Comparison of ENCODE assay signal across 17 cellular contexts in genomic region chr11:90845126-90845525, GRCh38.
DNase-seq lines count a peak whose midpoint lies in the region; ATAC-seq, FAIRE-seq and TF ChIP-seq lines count a peak whose summit lies in the region.
"Had no signal": no experiment of that assay in that cellular context is flagged by ENCODE, and none has a peak within 500 bp of the region (broad histone marks: within the 10 kb centered on the region; RNA-seq: fewer than 3 reads in every experiment).

No MANE protein-coding gene starts in this region.

- H3K9me3 ChIP-seq in PC-9 (ENCODE audit: insufficient read depth, low read depth), result no peaks in the 10 kb centered on the region; the same call in 1 of the 2 replicates
- H3K9me3 ChIP-seq: A549, BE2C had no signal

- 0 out of 2 replicates have a peak, but pooled peaks cover 5% of the 10 kb centered on the region for H3F3A ChIP-seq in PC-9 (ENCODE audit: insufficient read depth, low read depth)

- H3K4me2 ChIP-seq in PC-9, result no peak overlapping the region
- H3K4me2 ChIP-seq: A549 had no signal

- H3K4me1 ChIP-seq in PC-9 (replicated peaks; ENCODE audit: insufficient read depth), result peaks cover 7% of the 10 kb centered on the region

- CTCF ChIA-PET in PC-9 (lab: Charles Lee), result no interaction called here

- H3K27me3 ChIP-seq in PC-9 (ENCODE audit: insufficient read depth, low read depth), result no peaks in the 10 kb centered on the region
- no peaks in the 10 kb centered on the region for H3K27me3 ChIP-seq in bronchial epithelial cell (ENCODE audit: control insufficient read depth, insufficient read depth, low read length)
- H3K27me3 ChIP-seq: BE2C had no signal

- ATAC-seq in left ventricle myocardium superior, result no peak
- ATAC-seq: A549, HCT116 had no signal

- BruUV-seq in PC-9 (replicated peaks; lab: Mats Ljungman, UMichigan), result no TSS peak

- TF ChIP-seq CTCF in PC-9 (conservative IDR thresholded peaks at IDR 0.05), result no peak
- no peak for TF ChIP-seq CTCF in bronchial epithelial cell (IDR thresholded peaks at IDR 0.05; ENCODE audit: insufficient read depth, low read length, severe bottlenecking)

- intact Hi-C loops in PC-9 (cut with micrococcal nuclease; ENCODE audit: unreplicated experiment) (no loop called here), left ventricle myocardium superior (cut with micrococcal nuclease) (no loop called here), head of caudate nucleus (cut with DNase I) (no loop called here)

- DNase-seq in HPDE6-E6E7 (ENCODE audit: extremely low spot score) (peak; percentile 7), PC-9 (no peak), bronchial epithelial cell (ENCODE audit: low read depth) (peak; percentile 76), NOMO-1 (lab: John Stamatoyannopoulos, UW; ENCODE audit: unreplicated experiment in 2 of 2) (no peak), left ventricle myocardium superior (no peak), dedifferentiated amniotic fluid mesenchymal stem cell (ENCODE audit: extremely low spot score) (no peak), head of caudate nucleus (no peak)
- DNase-seq: BE2C; CD4-positive, alpha-beta memory T cell; DND-41; GDM1; GM23248 had no signal

- POLR2A ChIA-PET in PC-9 (lab: Charles Lee; ENCODE audit: unreplicated experiment), result no interaction called here

- peak overlapping the region; percentile 37; the same call in 1 of the 2 replicates for H2AFZ ChIP-seq in PC-9
- H2AFZ ChIP-seq: GM23248 had no signal

- H3K27ac ChIP-seq in PC-9, result no peak overlapping the region
- H3K27ac ChIP-seq: A549, C4-2B, GM23248 had no signal

- FAIRE-seq in bronchial epithelial cell (lab: Jason Lieb, UNC) (no peak), islet of Langerhans (lab: Jason Lieb, UNC) (peak; percentile 76)
- FAIRE-seq: A549, H54 had no signal

- no peaks in the 10 kb centered on the region for H3K79me2 ChIP-seq in PC-9 (ENCODE audit: low read depth)

- no peaks in the 10 kb centered on the region for H3K36me3 ChIP-seq in PC-9 (ENCODE audit: low read depth)
- no peaks in the 10 kb centered on the region for H3K36me3 ChIP-seq in bronchial epithelial cell (ENCODE audit: control insufficient read depth, insufficient read depth, low read length)
- H3K36me3 ChIP-seq: BE2C had no signal

- no peaks in the 10 kb centered on the region for H4K20me1 ChIP-seq in PC-9 (ENCODE audit: insufficient read depth)

- H3K4me3 ChIP-seq in PC-9 (no peak overlapping the region), bronchial epithelial cell (ENCODE audit: low read depth, low read length) (no peak overlapping the region)
- H3K4me3 ChIP-seq: A549, GM23248 had no signal

- no peaks in the 10 kb centered on the region for H3K9me2 ChIP-seq in PC-9 (ENCODE audit: insufficient read depth)

Comparison
In these comparisons a context has a peak if more than half of its experiments do, and no peak if none do; other contexts are left out.
1. DNase-seq: peak in HPDE6-E6E7 (single experiment) and bronchial epithelial cell (single experiment); none in PC-9 (0 of 2), NOMO-1 (0 of 2), left ventricle myocardium superior (single experiment), dedifferentiated amniotic fluid mesenchymal stem cell (single experiment) and head of caudate nucleus (0 of 42).